Comparison of ENCODE assay signal across 7 cellular contexts in the genomic region with DNA sequence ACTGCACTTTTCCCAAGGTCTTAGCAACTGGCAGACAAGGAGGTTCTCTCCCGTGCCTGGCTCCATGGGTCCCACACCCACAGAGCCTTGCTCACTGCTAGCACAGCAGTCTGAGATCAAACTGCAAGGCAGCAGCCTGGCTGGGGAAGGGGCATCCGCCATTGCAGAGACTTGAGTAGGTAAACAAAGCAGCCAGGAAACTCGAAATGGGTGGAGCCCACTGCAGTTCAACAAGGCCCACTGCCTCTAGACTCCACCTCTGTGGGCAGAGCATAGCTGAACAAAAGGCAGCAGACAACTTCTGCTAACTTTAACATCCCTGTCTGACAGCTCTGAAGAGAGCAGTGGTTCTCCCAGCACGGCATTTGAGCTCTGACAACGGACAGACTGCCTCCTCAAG.
DNase-seq lines count a peak whose midpoint lies in the region; ATAC-seq and TF ChIP-seq lines count a peak whose summit lies in the region.
"Not testable (repeated sequence)": the region's sequence is repeated elsewhere in the genome, so short reads cannot be mapped to it uniquely, and the experiment has no call there.

No MANE protein-coding gene starts in this region.

- H4K8ac ChIP-seq in mesendoderm (ENCODE audit: low read depth, low read length), result not testable (repeated sequence)
- H4K8ac ChIP-seq in trophoblast cell (ENCODE audit: low read depth, low read length), result peak overlapping the region; percentile 79

- H2BK15ac ChIP-seq in mesendoderm (replicated peaks; ENCODE audit: low read depth), result not testable (repeated sequence)

- not testable (repeated sequence) for H3K36me3 ChIP-seq in BLaER1 treated with 17β-estradiol and CSF1 and Interleukin-3, amounts not matched to agents 10 nM and 100 nM; GM23338 (ENCODE audit: insufficient read depth); mammary epithelial cell (ENCODE audit: insufficient read depth, low read length); mesendoderm (ENCODE audit: control insufficient read depth, insufficient read depth, low read length); trophoblast cell (ENCODE audit: control insufficient read depth in 1 of 2, insufficient read depth in 2 of 2, low read length in 2 of 2)

- H4K12ac ChIP-seq in trophoblast cell (ENCODE audit: low read depth, low read length), result not testable (repeated sequence)

- not testable (repeated sequence) for H2BK5ac ChIP-seq in mesendoderm (ENCODE audit: low read length); trophoblast cell (ENCODE audit: low read depth, low read length, poor library complexity)

- not testable (repeated sequence) for H3K27me3 ChIP-seq in BLaER1 treated with 17β-estradiol and CSF1 and Interleukin-3, amounts not matched to agents 10 nM and 100 nM; GM23338 (ENCODE audit: insufficient read depth); mammary epithelial cell (ENCODE audit: insufficient read depth, low read length); mesendoderm (ENCODE audit: insufficient read depth, low read length, poor library complexity); trophoblast cell (ENCODE audit: insufficient read depth, low read length)

- peak overlapping the region; percentile 42 for H3K56ac ChIP-seq in mesendoderm (ENCODE audit: low read length)

- not testable (repeated sequence) for H3K18ac ChIP-seq in mesendoderm (ENCODE audit: low read length); trophoblast cell (ENCODE audit: low read length)

- not testable (repeated sequence) for H4K20me1 ChIP-seq in BLaER1 treated with 17β-estradiol and CSF1 and Interleukin-3, amounts not matched to agents 10 nM and 100 nM; GM23338 (replicated peaks; ENCODE audit: insufficient read depth); mammary epithelial cell (ENCODE audit: insufficient read depth, low read length)

- not testable (repeated sequence) for TF ChIP-seq CTCF in GM23338 (conservative IDR thresholded peaks at IDR 0.05; ENCODE audit: low read depth in 2 of 2); RWPE1 (conservative IDR thresholded peaks at IDR 0.05; ENCODE audit: low read depth); mammary epithelial cell (conservative IDR thresholded peaks at IDR 0.05 in 1 of 2, IDR thresholded peaks at IDR 0.05 in 1 of 2; ENCODE audit: extremely low read depth in 1 of 2, insufficient read depth in 1 of 2, low read depth in 1 of 2, low read length in 2 of 2)

- not testable (repeated sequence) for H3K23ac ChIP-seq in mesendoderm (ENCODE audit: low read length); trophoblast cell (ENCODE audit: low read length)

- not testable (repeated sequence) for H3K4me3 Mint-ChIP-seq in GM23338

- in situ Hi-C loops in mammary epithelial cell (cut with MboI; ENCODE audit: low sequenced_read_pairs in 2 of 2), result loop anchor here (5.0 kb wide), 2 partner anchors 91 to 184 kb away; no protein-coding TSS in a partner anchor

- not testable (repeated sequence) for H3K9me3 Mint-ChIP-seq in GM23338

- peaks cover 0 to 29% (median 16%) of the 10 kb centered on the region in 11 experiments; a peak in 16 of 22 replicates for H3K9me3 ChIP-seq in BLaER1 treated with 17β-estradiol and CSF1 and Interleukin-3, amounts not matched to agents 10 nM and 100 nM (replicated peaks in 1 of 11)
- not testable (repeated sequence) for H3K9me3 ChIP-seq in mammary epithelial cell (replicated peaks; ENCODE audit: insufficient read depth, low read length); trophoblast cell (ENCODE audit: insufficient read depth, low read depth, low read length)

- peak overlapping the region; percentile 32 for H3K14ac ChIP-seq in trophoblast cell (ENCODE audit: low read length)

- H3K9ac ChIP-seq in BLaER1 treated with 17β-estradiol and CSF1 and Interleukin-3, amounts not matched to agents 10 nM and 100 nM; mammary epithelial cell (ENCODE audit: insufficient read depth, low read length); mesendoderm (ENCODE audit: low read length); trophoblast cell (ENCODE audit: low read length): not testable (repeated sequence)

- ATAC-seq in GM23338, result not testable (repeated sequence)

- intact Hi-C loops in mammary epithelial cell (cut with micrococcal nuclease), result loop anchor here (10.0 kb wide), 3 partner anchors 96 to 544 kb away; partner anchors contain the start of gene SLC1A3

- 63% methylated on average over 5 of the region's 5 CpGs for WGBS in mammary epithelial cell (ENCODE audit: low coverage, missing lambda C conversion rate)
- WGBS in mesendoderm (ENCODE audit: extremely low coverage, insufficient coverage, low lambda C conversion rate), result no CpG with 5 or more reads among the region's 5 CpGs
- WGBS in trophoblast cell (ENCODE audit: extremely low coverage, insufficient coverage, insufficient read length), result no CpG with 5 or more reads among the region's 5 CpGs

- not testable (repeated sequence) for H3K9me2 ChIP-seq in GM23338 (ENCODE audit: insufficient read depth)

- not testable (repeated sequence) for H3K79me1 ChIP-seq in mesendoderm (ENCODE audit: low read length); trophoblast cell (ENCODE audit: low read length)

- H2AK5ac ChIP-seq in mesendoderm (ENCODE audit: low read length); trophoblast cell (ENCODE audit: low read length): not testable (repeated sequence)

- peaks cover 0 to 13% (median 5%) of the 10 kb centered on the region in 10 experiments; a peak in 8 of 20 replicates for H3K4me1 ChIP-seq in BLaER1 treated with 17β-estradiol and CSF1 and Interleukin-3, amounts not matched to agents 10 nM and 100 nM
- 0 out of 2 replicates have a peak, but pooled peaks cover 12% of the 10 kb centered on the region for H3K4me1 ChIP-seq in GM23338 (ENCODE audit: insufficient read depth)
- H3K4me1 ChIP-seq in mammary epithelial cell (ENCODE audit: insufficient read depth, low read length); mesendoderm (ENCODE audit: control insufficient read depth, low read depth, low read length); trophoblast cell (ENCODE audit: control insufficient read depth in 1 of 2, insufficient read depth in 2 of 2, low read length in 2 of 2): not testable (repeated sequence)

- H3K27ac ChIP-seq in BLaER1 treated with 17β-estradiol and CSF1 and Interleukin-3, amounts not matched to agents 10 nM and 100 nM, result peak overlapping the region in 3 of 11 experiments; percentile 21 to 40 (median 26); a peak in 4 of 22 replicates
- H3K27ac ChIP-seq in GM23338 (ENCODE audit: low read depth); mammary epithelial cell (ENCODE audit: insufficient read depth, low read depth, low read length); mesendoderm (ENCODE audit: low read depth, low read length); trophoblast cell (ENCODE audit: low read depth, low read length): not testable (repeated sequence)
- peak overlapping the region; percentile 53 for H3K27ac ChIP-seq in RWPE1

- peak overlapping the region in 6 of 11 experiments; percentile 1 to 40 (median 24); a peak in 5 of 22 replicates for H3K4me2 ChIP-seq in BLaER1 treated with 17β-estradiol and CSF1 and Interleukin-3, amounts not matched to agents 10 nM and 100 nM
- H3K4me2 ChIP-seq in GM23338; mammary epithelial cell (ENCODE audit: insufficient read depth, low read depth, low read length); mesendoderm (ENCODE audit: low read length); trophoblast cell (ENCODE audit: low read length): not testable (repeated sequence)

- BruUV-seq in mammary epithelial cell (replicated peaks; lab: Mats Ljungman, UMichigan), result not testable (repeated sequence)

- H3K4ac ChIP-seq in mesendoderm (ENCODE audit: low read depth, low read length); trophoblast cell (ENCODE audit: low read depth, low read length): not testable (repeated sequence)

- H3F3A ChIP-seq in GM23338 (replicated peaks; ENCODE audit: low read depth), result not testable (repeated sequence)

- H3K79me2 ChIP-seq in GM23338 (replicated peaks; ENCODE audit: insufficient read depth); mammary epithelial cell (ENCODE audit: insufficient read depth, low read length); mesendoderm (ENCODE audit: control insufficient read depth, insufficient read depth, low read length); trophoblast cell (ENCODE audit: control insufficient read depth, insufficient read depth, low read length, poor library complexity): not testable (repeated sequence)

- CTCF ChIA-PET in RWPE1 (lab: Yijun Ruan, JAX), result interaction anchor here (0.7 to 2.0 kb wide), 4 partner anchors 13 to 93 kb away, joined by 3 to 9 read pairs (median 6); no protein-coding TSS in a partner anchor
- CTCF ChIA-PET in mammary epithelial cell (lab: Charles Lee; ENCODE audit: low non-redundant PET), result not testable (repeated sequence)

- H2BK120ac ChIP-seq in mesendoderm (ENCODE audit: low read depth, low read length); trophoblast cell (ENCODE audit: insufficient read depth, low read length, poor library complexity): not testable (repeated sequence)

- H3K36me3 Mint-ChIP-seq in GM23338 (ENCODE audit: low read depth), result not testable (repeated sequence)

- H3K27ac Mint-ChIP-seq in GM23338, result not testable (repeated sequence)

- not testable (repeated sequence) for H4K5ac ChIP-seq in mesendoderm (ENCODE audit: low read length)

- H3K4me1 Mint-ChIP-seq in GM23338, result peaks cover 11% of the 10 kb centered on the region

- H4K91ac ChIP-seq in trophoblast cell (ENCODE audit: low read depth, low read length), result peak overlapping the region; percentile 28

- H2BK12ac ChIP-seq in trophoblast cell (ENCODE audit: low read length), result not testable (repeated sequence)

- dilution Hi-C loops in mammary epithelial cell (cut with HindIII; ENCODE audit: low sequenced_read_pairs), result loop anchor here (5.0 kb wide), 1 partner anchor 91 kb away; no protein-coding TSS in a partner anchor

- H2AFZ ChIP-seq in GM23338 (0 out of 2 replicates have a peak overlapping the region, but pooled peaks have one; percentile 72), mammary epithelial cell (ENCODE audit: low read depth, low read length) (peak overlapping the region; percentile 7)
- H2AFZ ChIP-seq in trophoblast cell (ENCODE audit: insufficient read depth, low read length, poor library complexity), result not testable (repeated sequence)

- H3K4me3 ChIP-seq in BLaER1 treated with 17β-estradiol and CSF1 and Interleukin-3, amounts not matched to agents 10 nM and 100 nM; GM23338; mammary epithelial cell (replicated peaks in 1 of 3; ENCODE audit: insufficient read depth in 1 of 3, low read depth in 2 of 3, low read length in 3 of 3); mesendoderm (ENCODE audit: low read length); trophoblast cell (ENCODE audit: low read depth, low read length): not testable (repeated sequence)

- not testable (repeated sequence) for DNase-seq in GM23338 (ENCODE audit: low spot score); RWPE1 (ENCODE audit: low spot score); mammary epithelial cell; mesendoderm; trophoblast cell
- DNase-seq in NCI-H748 (lab: John Stamatoyannopoulos, UW; ENCODE audit: unreplicated experiment), result peak; percentile 30

- not testable (repeated sequence) for H3K27me3 Mint-ChIP-seq in GM23338 (ENCODE audit: insufficient read depth, low read depth, poor library complexity)

- POLR2A ChIA-PET in RWPE1 (lab: Yijun Ruan, JAX; ENCODE audit: low non-redundant PET), result not testable (repeated sequence)
